1 cellular context compared by ENCODE assay signal in genomic region chr2:145194671-145195070, GRCh38.
A peak's percentile ranks its signal among the peaks of the same experiment; 100 is the strongest.
TF ChIP-seq lines count a peak whose summit lies in the region.

No MANE protein-coding gene starts in this region.

TF ChIP-seq in H1, 55 proteins besides CTCF, POLR2A, EP300 and RAD21 (continued from another document):
- TF ChIP-seq HDAC6 (IDR thresholded peaks at IDR 0.05; ENCODE audit: low read depth, low read length) (no peak), ZNF274 (IDR thresholded peaks at IDR 0.05; ENCODE audit: borderline replicate concordance, extremely low read depth, low read length) (no peak), BRCA1 (IDR thresholded peaks at IDR 0.05; ENCODE audit: low read depth, low read length) (no peak), SIN3A (conservative IDR thresholded peaks at IDR 0.05 in 1 of 2, IDR thresholded peaks at IDR 0.05 in 1 of 2; ENCODE audit: low read depth in 1 of 2, low read length in 2 of 2) (no peak), RFX5 (IDR thresholded peaks at IDR 0.05; ENCODE audit: borderline replicate concordance, low read depth, low read length) (no peak), TAF1 (IDR thresholded peaks at IDR 0.05; ENCODE audit: low read depth, low read length) (no peak), EZH2 (IDR thresholded peaks at IDR 0.05; ENCODE audit: low read depth, low read length, severe bottlenecking) (no peak), SAP30 (IDR thresholded peaks at IDR 0.05; ENCODE audit: insufficient read depth, insufficient replicate concordance, low read length) (no peak), MAX (IDR thresholded peaks at IDR 0.05) (no peak), USF2 (IDR thresholded peaks at IDR 0.05; ENCODE audit: low read length) (no peak), RNF2 (IDR thresholded peaks at IDR 0.05; ENCODE audit: borderline replicate concordance, low read depth, low read length, missing control alignments, poor library complexity, severe bottlenecking) (no peak), GTF2F1 (IDR thresholded peaks at IDR 0.05; ENCODE audit: borderline replicate concordance, low read depth, low read length) (no peak), JUN (IDR thresholded peaks at IDR 0.05; ENCODE audit: low read depth, low read length) (no peak), BACH1 (IDR thresholded peaks at IDR 0.05; ENCODE audit: low read length) (peak; percentile 36; the same call in 1 of the 2 replicates), TEAD4 (IDR thresholded peaks at IDR 0.05; ENCODE audit: low read depth, low read length) (peak; percentile 45; the same call in 1 of the 2 replicates), SP2 (IDR thresholded peaks at IDR 0.05; ENCODE audit: low read length) (no peak), CREB1 (IDR thresholded peaks at IDR 0.05) (no peak)
